10 cellular contexts compared by ENCODE assay signal in the genomic region with DNA sequence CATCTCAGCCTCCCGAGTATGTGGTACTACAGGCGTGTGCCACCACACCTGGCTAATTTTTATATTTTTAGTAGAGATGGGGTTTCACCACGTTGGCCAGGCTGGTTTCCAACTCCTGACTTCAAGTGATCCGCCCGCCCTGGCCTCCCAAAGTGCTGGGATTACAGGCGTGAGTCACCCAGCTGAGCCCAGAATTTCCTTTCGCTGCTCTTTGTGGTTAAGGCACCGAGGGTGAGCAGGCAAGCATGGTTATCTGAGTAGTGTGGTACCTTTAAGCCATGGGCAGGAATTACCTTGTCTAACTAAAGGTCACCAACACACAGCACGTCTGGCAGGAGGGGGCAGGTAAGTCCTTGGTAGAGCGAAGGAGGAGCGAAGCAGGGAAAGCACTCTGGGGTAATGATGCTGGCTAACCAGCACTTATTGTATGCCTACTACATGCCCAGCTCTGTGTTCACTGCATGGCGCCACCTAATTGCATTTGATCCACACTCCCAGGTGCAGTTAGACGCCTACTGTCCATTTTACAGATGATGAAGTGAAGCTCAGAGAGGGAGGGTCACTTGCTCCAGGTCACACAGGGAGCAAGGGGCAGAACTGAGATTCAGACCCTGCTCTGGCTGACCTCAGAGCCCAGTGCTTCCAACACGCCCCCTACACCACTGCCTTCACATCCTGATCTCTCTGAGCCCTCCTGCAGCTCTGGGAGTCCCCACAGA. TPM values are rescaled to one million over a fixed set of nuclear protein-coding genes. Genes with fewer than 3 reads are reported as not detected.
A peak's percentile ranks its signal among the peaks of the same experiment; 100 is the strongest.
DNase-seq lines count a peak whose midpoint lies in the region; ATAC-seq and TF ChIP-seq lines count a peak whose summit lies in the region.
"Had no signal": no experiment of that assay in that cellular context is flagged by ENCODE, and none has a peak within 500 bp of the region (broad histone marks: within the 10 kb centered on the region; RNA-seq: fewer than 3 reads in every experiment).

No MANE protein-coding gene starts in this region.

- in situ Hi-C loops in astrocyte of the cerebellum (cut with HindIII; ENCODE audit: low sequenced_read_pairs) = no loop called here

- H3K27ac ChIP-seq in left lung (peak overlapping the region in 1 of 2 donors; percentile 48), coronary artery (peak overlapping the region in 1 of 2 donors; percentile 60), caudate nucleus (ENCODE audit: low read depth, low read length) (no peak overlapping the region)

- intact Hi-C loops in left lung (cut with DNase I) = no loop called here

- H3K4me3 ChIP-seq in astrocyte of the cerebellum (ENCODE audit: low read depth, low read length) = no peak overlapping the region
- no peak overlapping the region for H3K4me3 ChIP-seq in left lung
- H3K4me3 ChIP-seq in coronary artery = no peak overlapping the region

- H3K27me3 ChIP-seq in left lung = no peaks in the 10 kb centered on the region

- no peaks in the 10 kb centered on the region for H3K9me3 ChIP-seq in left lung

- no peaks in the 10 kb centered on the region for H3K36me3 ChIP-seq in left lung

- H3K4me1 ChIP-seq in left lung = peaks cover 19 to 70% of the 10 kb centered on the region in 2 donors

- TF ChIP-seq CTCF in astrocyte of the cerebellum (IDR thresholded peaks at IDR 0.05; ENCODE audit: low read depth, low read length, missing control alignments) (no peak), left lung (IDR thresholded peaks at IDR 0.05) (no peak), coronary artery (IDR thresholded peaks at IDR 0.05) (no peak)

- ATAC-seq in left lung = peak; percentile 7
- no peak for ATAC-seq in GM18498 (IDR thresholded peaks at IDR 0.05; ENCODE audit: unreplicated experiment)
- ATAC-seq: activated CD8-positive, alpha-beta T cell treated with anti-CD3 and anti-CD28 coated beads, Interleukin-2, amount 10 ng/mL, durations not matched to agents 7 days and 5 days had no signal

- DNase-seq in AG08395 (ENCODE audit: low spot score) (peak; percentile 74), HT1080 (ENCODE audit: low read depth) (peak; percentile 94), astrocyte of the cerebellum (ENCODE audit: low read depth) (peak; percentile 86), left lung (no peak), coronary artery (ENCODE audit: low spot score) (no peak), foreskin melanocyte (no peak), caudate nucleus (lab: John Stamatoyannopoulos, UW) (no peak)
- DNase-seq: activated CD8-positive, alpha-beta T cell treated with anti-CD3 and anti-CD28 coated beads, Interleukin-2, amount 10 ng/mL, durations not matched to agents 7 days and 5 days; NCI-H1436 had no signal

RNA-seq across cellular contexts. Expression of a gene that starts 45.7 kb away (rescaled TPM):
- 32.3 and 33.3 TPM in 2 replicates for total RNA-seq in HT1080 (2014; rRNA removed; shearing (Covaris generic))
- polyA plus RNA-seq in HT1080 (2015; cell fraction: cytosol; rRNA removed) = 58.9 and 59.1 TPM in 2 replicates
- polyA plus RNA-seq in HT1080 (2015; cell fraction: nucleus; rRNA removed) = 52.0 and 59.3 TPM in 2 replicates
- 10 to 100 TPM; 70.9 to 84.9 TPM for total RNA-seq in left lung

RNA-seq across cellular contexts. Expression of a gene that starts 56.4 kb away (rescaled TPM):
- total RNA-seq in HT1080 (2014; rRNA removed; shearing (Covaris generic)) = 35.4 and 42.3 TPM in 2 replicates
- 20.9 and 37.2 TPM in 2 replicates for polyA plus RNA-seq in HT1080 (2015; cell fraction: cytosol; rRNA removed)
- 23.8 and 37.9 TPM in 2 replicates for polyA plus RNA-seq in HT1080 (2015; cell fraction: nucleus; rRNA removed)
- 10 to 100 TPM; 16.2 to 26.3 TPM for total RNA-seq in left lung

Comparison
In these comparisons a context has a peak if more than half of its experiments do, and no peak if none do; other contexts are left out.
1. DNase-seq: peak in AG08395 (single experiment), HT1080 (single experiment) and astrocyte of the cerebellum (single experiment); none in left lung (0 of 2), coronary artery (single experiment), foreskin melanocyte (single experiment) and caudate nucleus (0 of 61).